8 cellular contexts compared by ENCODE assay signal in the genomic region with DNA sequence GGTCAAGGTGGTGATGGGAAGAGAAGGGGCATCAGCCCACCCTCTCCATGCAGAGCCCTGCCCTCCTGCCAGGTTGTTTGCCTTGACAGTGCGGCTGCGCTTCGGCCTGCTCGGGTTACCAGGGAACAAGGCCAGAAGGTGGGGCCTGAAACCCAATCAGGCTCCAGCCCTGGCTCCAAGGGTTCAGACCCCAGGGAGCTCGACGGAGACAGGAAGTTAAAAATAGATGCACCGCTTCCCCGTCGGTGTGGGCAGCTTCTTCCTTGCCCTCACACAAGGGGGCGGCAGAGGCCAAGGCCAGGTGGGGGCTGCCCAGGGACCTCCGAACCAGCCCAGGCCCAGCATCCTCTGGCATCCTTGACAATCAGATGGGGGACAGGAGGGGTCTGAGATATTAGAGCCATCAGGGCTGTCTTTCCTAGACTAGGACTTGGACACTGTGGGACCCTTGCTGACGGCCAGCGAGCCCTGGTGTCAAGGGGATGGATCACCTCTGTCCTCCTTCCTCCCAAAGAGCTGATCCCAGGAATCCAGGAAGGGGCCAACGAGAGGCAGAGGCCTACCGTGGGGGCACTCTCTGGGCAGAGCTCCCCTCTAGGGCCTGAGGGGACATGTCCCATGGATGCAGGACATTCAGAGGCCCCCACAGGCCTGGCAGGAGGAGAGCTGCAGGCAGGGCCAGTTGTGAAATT.
DNase-seq lines count a peak whose midpoint lies in the region; ATAC-seq, FAIRE-seq and TF ChIP-seq lines count a peak whose summit lies in the region.

No MANE protein-coding gene starts in this region.

- H3K9me3 ChIP-seq in gastrocnemius medialis = no peaks in the 10 kb centered on the region

- H3K27me3 ChIP-seq in gastrocnemius medialis = no peaks in the 10 kb centered on the region

- intact Hi-C loops in gastrocnemius medialis (cut with DNase I; ENCODE audit: low total_unique reads) = loop anchor here (1.0 to 10.0 kb wide), 2 partner anchors 84 to 119 kb away; no protein-coding TSS in a partner anchor

- no peak for TF ChIP-seq POLR2A in gastrocnemius medialis (IDR thresholded peaks at IDR 0.05)
- TF ChIP-seq POLR2A in GM12892 (IDR thresholded peaks at IDR 0.05; ENCODE audit: low read depth, low read length) = no peak

- H3K27ac ChIP-seq in gastrocnemius medialis = peak overlapping the region; percentile 53 to 65 (median 60)

- ATAC-seq in gastrocnemius medialis = peak; percentile 69 to 85

- H3K4me3 ChIP-seq in Jurkat, Clone E6-1 (ENCODE audit: low read length) = no peak overlapping the region
- no peak overlapping the region for H3K4me3 ChIP-seq in gastrocnemius medialis

- peak; percentile 88 for DNase-seq in D341Med (ENCODE audit: low spot score)
- DNase-seq in Jurkat, Clone E6-1 (ENCODE audit: low read depth, low spot score) = peak; percentile 25
- DNase-seq in SKM-1 treated with dmso at 0.1 percent for 144 hours (lab: John Stamatoyannopoulos, UW; ENCODE audit: unreplicated experiment) = peak; percentile 56
- DNase-seq in fibroblast of peridontal ligament (ENCODE audit: extremely low read depth) = peak; percentile 59
- peak; percentile 53 to 76 for DNase-seq in gastrocnemius medialis
- DNase-seq in NCI-H1105 (lab: John Stamatoyannopoulos, UW) = no peak
- DNase-seq in HPDE6-E6E7 (ENCODE audit: extremely low spot score) = no peak
- no peak for DNase-seq in GM12892 (ENCODE audit: insufficient read length)

- H3K4me1 ChIP-seq in gastrocnemius medialis = peaks cover 9 to 13% of the 10 kb centered on the region in 2 donors

- in situ Hi-C loops in gastrocnemius medialis (cut with MboI; ENCODE audit: low sequenced_read_pairs in 4 of 4) = no loop called here

- no peak for FAIRE-seq in GM12892 (lab: Jason Lieb, UNC)

- TF ChIP-seq CTCF in gastrocnemius medialis (IDR thresholded peaks at IDR 0.05 in 4 of 5, conservative IDR thresholded peaks at IDR 0.05 in 1 of 5) = peak in 4 of 5 experiments; percentile 55 to 64 (median 60)

- H3K36me3 ChIP-seq in gastrocnemius medialis = no peaks in the 10 kb centered on the region

Comparison
In these comparisons a context has a peak if more than half of its experiments do, and no peak if none do; other contexts are left out.
1. DNase-seq: peak in D341Med (single experiment), Jurkat, Clone E6-1 (single experiment), SKM-1 treated with dmso at 0.1 percent for 144 hours (single experiment), fibroblast of peridontal ligament (single experiment) and gastrocnemius medialis (2 of 2); none in NCI-H1105 (single experiment), HPDE6-E6E7 (single experiment) and GM12892 (single experiment).